Comparison of ENCODE assay signal across 8 cellular contexts in the genomic region with DNA sequence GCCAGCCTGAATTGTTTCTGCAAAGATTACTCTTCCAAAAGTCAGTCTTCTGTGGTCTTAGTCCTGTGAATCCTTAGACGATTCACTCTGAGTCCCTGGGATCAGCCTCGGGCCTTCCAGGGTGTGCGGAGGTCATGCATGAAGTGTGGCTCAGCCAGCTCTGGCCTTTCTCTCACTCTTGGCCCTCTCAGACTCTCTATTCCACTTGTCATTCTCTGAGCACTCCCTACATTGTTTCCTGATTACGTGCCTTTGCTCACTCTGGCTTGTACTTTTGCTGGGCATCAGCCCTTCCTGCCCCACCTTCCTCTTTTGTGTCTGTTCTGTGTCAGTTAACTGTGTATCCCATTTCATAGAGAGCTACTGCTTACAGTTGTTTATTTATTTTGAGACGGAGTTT. TPM values are rescaled to one million over a fixed set of nuclear protein-coding genes. Genes with fewer than 3 reads are reported as not detected.
DNase-seq lines count a peak whose midpoint lies in the region; ATAC-seq and TF ChIP-seq lines count a peak whose summit lies in the region.
"Had no signal": no experiment of that assay in that cellular context is flagged by ENCODE, and none has a peak within 500 bp of the region (broad histone marks: within the 10 kb centered on the region; RNA-seq: fewer than 3 reads in every experiment).

No MANE protein-coding gene starts in this region.

- no peaks in the 10 kb centered on the region for H3K9me3 Mint-ChIP-seq in activated naive CD8-positive, alpha-beta T cell treated with anti-CD3 and anti-CD28 coated beads, Interleukin-2, amount 10 ng/mL, durations not matched to agents 7 days and 5 days

- H3K27ac ChIP-seq in stomach smooth muscle (ENCODE audit: low read length) (peak overlapping the region; percentile 60), ovary (no peak overlapping the region)

- H3K27me3 Mint-ChIP-seq in activated naive CD8-positive, alpha-beta T cell treated with anti-CD3 and anti-CD28 coated beads, Interleukin-2, amount 10 ng/mL, durations not matched to agents 7 days and 5 days = no peaks in the 10 kb centered on the region

- in situ Hi-C loops in KBM-7 (cut with MboI; ENCODE audit: low pct_unique_long_range_greater_than_20kb, low sequenced_read_pairs) = no loop called here

- no peak overlapping the region for H3K9ac ChIP-seq in stomach smooth muscle (ENCODE audit: low read length in 2 of 2)

- intact Hi-C loops in ovary (cut with DNase I) = no loop called here

- 71 to 82% (median 72%) methylated on average over 5 of the region's 5 CpGs for WGBS in ovary, 3 donors

- H3K27me3 ChIP-seq in kidney epithelial cell (ENCODE audit: control insufficient read depth, insufficient read depth, low read length) (no peaks in the 10 kb centered on the region), stomach smooth muscle (ENCODE audit: control insufficient read depth in 1 of 2, insufficient read depth in 2 of 2, low read length in 2 of 2) (no peaks in the 10 kb centered on the region), ovary (no peaks in the 10 kb centered on the region)

- peaks cover 10% of the 10 kb centered on the region for H3K36me3 Mint-ChIP-seq in activated naive CD8-positive, alpha-beta T cell treated with anti-CD3 and anti-CD28 coated beads, Interleukin-2, amount 10 ng/mL, durations not matched to agents 7 days and 5 days

- ATAC-seq in activated naive CD8-positive, alpha-beta T cell treated with anti-CD3 and anti-CD28 coated beads, Interleukin-2, amount 10 ng/mL, durations not matched to agents 7 days and 5 days (ENCODE audit: low read depth) = no peak
- ATAC-seq in GM19452 (IDR thresholded peaks at IDR 0.05; ENCODE audit: unreplicated experiment) (no peak), GM19324 (IDR thresholded peaks at IDR 0.05; ENCODE audit: low FRiP score, unreplicated experiment) (no peak)

- peaks cover 48% of the 10 kb centered on the region for H3K4me1 Mint-ChIP-seq in activated naive CD8-positive, alpha-beta T cell treated with anti-CD3 and anti-CD28 coated beads, Interleukin-2, amount 10 ng/mL, durations not matched to agents 7 days and 5 days

- DNase-seq in KBM-7 (peak; percentile 87), kidney epithelial cell (ENCODE audit: low read depth) (peak; percentile 39), ovary (no peak)
- DNase-seq in activated naive CD8-positive, alpha-beta T cell treated with anti-CD3 and anti-CD28 coated beads, Interleukin-2, amount 10 ng/mL, durations not matched to agents 7 days and 5 days = no peak
- DNase-seq: NCI-H524 had no signal

- POLR2A ChIA-PET in activated naive CD8-positive, alpha-beta T cell treated with anti-CD3 and anti-CD28 coated beads, Interleukin-2, amount 10 ng/mL, durations not matched to agents 7 days and 5 days (lab: Charles Lee) = interaction anchor here (1.1 kb wide), 1 partner anchor 19 kb away, joined by 3 read pairs; no protein-coding TSS in a partner anchor

- H3K36me3 ChIP-seq in kidney epithelial cell (ENCODE audit: control insufficient read depth, insufficient read depth, low read length) (no peaks in the 10 kb centered on the region), stomach smooth muscle (ENCODE audit: control insufficient read depth in 2 of 2, insufficient read depth in 2 of 2, low read length in 2 of 2) (no peaks in the 10 kb centered on the region), ovary (no peaks in the 10 kb centered on the region)

- no peaks in the 10 kb centered on the region for H3K9me3 ChIP-seq in stomach smooth muscle (ENCODE audit: control insufficient read depth in 2 of 2, low read length in 2 of 2)
- no peaks in the 10 kb centered on the region for H3K9me3 ChIP-seq in ovary

- peaks cover 36% of the 10 kb centered on the region for H3K4me1 ChIP-seq in stomach smooth muscle (ENCODE audit: control insufficient read depth, insufficient read depth, low read length)
- peaks cover 21% of the 10 kb centered on the region for H3K4me1 ChIP-seq in ovary (ENCODE audit: insufficient read depth)

- no peak for TF ChIP-seq CTCF in kidney epithelial cell (IDR thresholded peaks at IDR 0.05; ENCODE audit: insufficient read depth, low read length, poor library complexity, severe bottlenecking)
- TF ChIP-seq CTCF in ovary (IDR thresholded peaks at IDR 0.05) = no peak

- no peak for TF ChIP-seq EP300 in ovary (IDR thresholded peaks at IDR 0.05)

- peak overlapping the region; percentile 59 for H3K27ac Mint-ChIP-seq in activated naive CD8-positive, alpha-beta T cell treated with anti-CD3 and anti-CD28 coated beads, Interleukin-2, amount 10 ng/mL, durations not matched to agents 7 days and 5 days

- no peak overlapping the region for H3K4me3 Mint-ChIP-seq in activated naive CD8-positive, alpha-beta T cell treated with anti-CD3 and anti-CD28 coated beads, Interleukin-2, amount 10 ng/mL, durations not matched to agents 7 days and 5 days

- H3K4me3 ChIP-seq in kidney epithelial cell (ENCODE audit: low read depth, low read length) (no peak overlapping the region), stomach smooth muscle (ENCODE audit: low read length in 2 of 2) (no peak overlapping the region), ovary (no peak overlapping the region)

- TF ChIP-seq POLR2A in ovary (IDR thresholded peaks at IDR 0.05) = no peak

RNA-seq across cellular contexts. Expression of a gene that starts 36.0 kb away (rescaled TPM):
- total RNA-seq in activated naive CD8-positive, alpha-beta T cell treated with anti-CD3 and anti-CD28 coated beads, Interleukin-2, amount 10 ng/mL, durations not matched to agents 7 days and 5 days = 10 to 100 TPM; 66.6 to 72.2 TPM
- 41.3 and 55.7 TPM in 2 replicates for total RNA-seq in kidney epithelial cell
- total RNA-seq in ovary = 10 to 100 TPM; 28.3 to 81.3 (median 60.9) TPM
- polyA plus RNA-seq in ovary = 10 to 100 TPM; 29.5 to 87.0 TPM

Comparison
In these comparisons a context has a peak if more than half of its experiments do, and no peak if none do; other contexts are left out.
1. DNase-seq: peak in KBM-7 (single experiment) and kidney epithelial cell (single experiment); none in activated naive CD8-positive, alpha-beta T cell treated with anti-CD3 and anti-CD28 coated beads, Interleukin-2, amount 10 ng/mL, durations not matched to agents 7 days and 5 days (single experiment) and ovary (0 of 5).